ENCODE assay signal across 8 cellular contexts in genomic region chr3:45993421-45994027, GRCh38. TPM values are rescaled to one million over a fixed set of nuclear protein-coding genes. Genes with fewer than 3 reads are reported as not detected.
DNase-seq lines count a peak whose midpoint lies in the region; ATAC-seq and TF ChIP-seq lines count a peak whose summit lies in the region.

No MANE protein-coding gene starts in this region.

- H3K27ac ChIP-seq in DOHH2 (ENCODE audit: low read depth, low read length) (no peak overlapping the region), KOPT-K1 (ENCODE audit: low read depth, low read length, poor library complexity, severe bottlenecking) (peak overlapping the region; percentile 90), psoas muscle (peak overlapping the region; percentile 99)

- no peaks in the 10 kb centered on the region for H3F3A ChIP-seq in DOHH2 (ENCODE audit: control insufficient read depth, insufficient read depth)

- peaks cover 56% of the 10 kb centered on the region for H3K4me1 Mint-ChIP-seq in activated naive CD8-positive, alpha-beta T cell treated with anti-CD3 and anti-CD28 coated beads, Interleukin-2, amount 10 ng/mL, durations not matched to agents 7 days and 5 days

- H4K20me1 ChIP-seq in DOHH2 (ENCODE audit: control insufficient read depth, insufficient read depth, low read depth, low read length) = no peaks in the 10 kb centered on the region; the same call in 1 of the 2 replicates

- peaks cover 8% of the 10 kb centered on the region for H3K27me3 Mint-ChIP-seq in activated naive CD8-positive, alpha-beta T cell treated with anti-CD3 and anti-CD28 coated beads, Interleukin-2, amount 10 ng/mL, durations not matched to agents 7 days and 5 days

- H3K27ac Mint-ChIP-seq in activated naive CD8-positive, alpha-beta T cell treated with anti-CD3 and anti-CD28 coated beads, Interleukin-2, amount 10 ng/mL, durations not matched to agents 7 days and 5 days = peak overlapping the region; percentile 81

- H3K27me3 ChIP-seq in DOHH2 (ENCODE audit: control insufficient read depth, low read length) = no peaks in the 10 kb centered on the region
- H3K27me3 ChIP-seq in psoas muscle (ENCODE audit: insufficient read depth in 3 of 3, low read length in 2 of 3) = no peaks in the 10 kb centered on the region

- no peak for TF ChIP-seq CTCF in DOHH2 (IDR thresholded peaks at IDR 0.05; ENCODE audit: low read depth, low read length, poor library complexity, severe bottlenecking)
- no peak for TF ChIP-seq CTCF in psoas muscle (IDR thresholded peaks at IDR 0.05)

- H3K4me3 Mint-ChIP-seq in activated naive CD8-positive, alpha-beta T cell treated with anti-CD3 and anti-CD28 coated beads, Interleukin-2, amount 10 ng/mL, durations not matched to agents 7 days and 5 days = peak overlapping the region; percentile 78

- no peaks in the 10 kb centered on the region for H3K9me2 ChIP-seq in DOHH2 (replicated peaks; ENCODE audit: control insufficient read depth, low read length)

- peak overlapping the region; percentile 28 for H3K4me2 ChIP-seq in DOHH2 (ENCODE audit: low read length)

- peaks cover 3% of the 10 kb centered on the region; the same call in 1 of the 2 replicates for H3K36me3 ChIP-seq in DOHH2 (ENCODE audit: control insufficient read depth, low read length)
- H3K36me3 ChIP-seq in KOPT-K1 (ENCODE audit: insufficient read depth, low read length) = peaks cover 15% of the 10 kb centered on the region; the same call in 1 of the 2 replicates
- no peaks in the 10 kb centered on the region for H3K36me3 ChIP-seq in psoas muscle (ENCODE audit: insufficient read depth in 1 of 2, low read depth in 1 of 2)

- H3K36me3 Mint-ChIP-seq in activated naive CD8-positive, alpha-beta T cell treated with anti-CD3 and anti-CD28 coated beads, Interleukin-2, amount 10 ng/mL, durations not matched to agents 7 days and 5 days = peaks cover 35% of the 10 kb centered on the region

- no peak for DNase-seq in activated naive CD8-positive, alpha-beta T cell treated with anti-CD3 and anti-CD28 coated beads, Interleukin-2, amount 10 ng/mL, durations not matched to agents 7 days and 5 days
- DNase-seq in psoas muscle = no peak
- no peak for DNase-seq in NCI-H128 (lab: John Stamatoyannopoulos, UW; ENCODE audit: unreplicated experiment)
- DNase-seq in NAMALWA (ENCODE audit: low spot score) = no peak
- no peak for DNase-seq in UCSD-AML1 (lab: John Stamatoyannopoulos, UW; ENCODE audit: unreplicated experiment)

- H3K4me1 ChIP-seq in DOHH2 (ENCODE audit: control insufficient read depth, low read length) (peaks cover 32% of the 10 kb centered on the region), psoas muscle (peaks cover 65% of the 10 kb centered on the region)

- 48 to 83% (median 64%) methylated on average over 3 of the region's 3 CpGs for WGBS in psoas muscle, 3 donors

- 0 out of 2 replicates have a peak overlapping the region, but pooled peaks have one; percentile 19 for H3K4me3 ChIP-seq in DOHH2 (ENCODE audit: low read length)
- H3K4me3 ChIP-seq in psoas muscle = peak overlapping the region; percentile 96

- POLR2A ChIA-PET in activated naive CD8-positive, alpha-beta T cell treated with anti-CD3 and anti-CD28 coated beads, Interleukin-2, amount 10 ng/mL, durations not matched to agents 7 days and 5 days (lab: Charles Lee) = interaction anchor here (0.9 to 6.5 kb wide), 8 partner anchors 15 to 104 kb away, joined by 3 to 85 read pairs (median 10); partner anchors contain the start of gene CXCR6

- peaks cover 66% of the 10 kb centered on the region for H3K79me2 ChIP-seq in DOHH2 (ENCODE audit: control insufficient read depth, low read length)

- H3K9me3 ChIP-seq in DOHH2 (ENCODE audit: control insufficient read depth, insufficient read depth, low read length) (no peaks in the 10 kb centered on the region), KOPT-K1 (ENCODE audit: insufficient read depth, low read length, poor library complexity, severe bottlenecking) (no peaks in the 10 kb centered on the region), psoas muscle (no peaks in the 10 kb centered on the region)

- no peaks in the 10 kb centered on the region for H3K9me3 Mint-ChIP-seq in activated naive CD8-positive, alpha-beta T cell treated with anti-CD3 and anti-CD28 coated beads, Interleukin-2, amount 10 ng/mL, durations not matched to agents 7 days and 5 days

- peak; percentile 9 for ATAC-seq in activated naive CD8-positive, alpha-beta T cell treated with anti-CD3 and anti-CD28 coated beads, Interleukin-2, amount 10 ng/mL, durations not matched to agents 7 days and 5 days (ENCODE audit: low read depth)
- ATAC-seq in psoas muscle (no peak), GM18519 (IDR thresholded peaks at IDR 0.05; ENCODE audit: low FRiP score, unreplicated experiment) (no peak)

- intact Hi-C loops in psoas muscle (cut with DNase I) = no loop called here

RNA-seq across cellular contexts. Expression of gene FYCO1, which starts 2.1 kb away (rescaled TPM):
- total RNA-seq in activated naive CD8-positive, alpha-beta T cell treated with anti-CD3 and anti-CD28 coated beads, Interleukin-2, amount 10 ng/mL, durations not matched to agents 7 days and 5 days = 10 to 100 TPM; 37.9 to 39.1 TPM
- total RNA-seq in psoas muscle = 100 to 1,000 TPM in 3 of 4 donors, 10 to 100 TPM in 1; 60.1 to 129 (median 115) TPM
- 10 to 100 TPM; 14.0 to 68.3 (median 40.0) TPM for polyA plus RNA-seq in psoas muscle

RNA-seq across cellular contexts. Expression of gene XCR1, which starts 33.8 kb away (rescaled TPM):
- not detected for total RNA-seq in activated naive CD8-positive, alpha-beta T cell treated with anti-CD3 and anti-CD28 coated beads, Interleukin-2, amount 10 ng/mL, durations not matched to agents 7 days and 5 days
- total RNA-seq in psoas muscle = under 1 TPM in 3 of 4 donors, not detected in 1; 0.04 to 0.10 (median 0.06) TPM
- polyA plus RNA-seq in psoas muscle = under 1 TPM; 0.01 to 0.07 (median 0.03) TPM

RNA-seq across cellular contexts. Expression of gene CXCR6, which starts 50.3 kb away (rescaled TPM):
- total RNA-seq in activated naive CD8-positive, alpha-beta T cell treated with anti-CD3 and anti-CD28 coated beads, Interleukin-2, amount 10 ng/mL, durations not matched to agents 7 days and 5 days = 10 to 100 TPM; 12.4 to 13.5 TPM
- under 1 TPM in 1 of 4 donors, not detected in 3; 0.50 TPM for total RNA-seq in psoas muscle
- polyA plus RNA-seq in psoas muscle = under 1 TPM in 2 of 3 donors, not detected in 1; 0.05 to 0.10 TPM

Comparison
In these comparisons a context has a peak if more than half of its experiments do, and no peak if none do; other contexts are left out.
1. RNA of gene CXCR6, which starts 50.3 kb away (total RNA-seq): 12.4 to 13.5 TPM in activated naive CD8-positive, alpha-beta T cell treated with anti-CD3 and anti-CD28 coated beads, Interleukin-2, amount 10 ng/mL, durations not matched to agents 7 days and 5 days; 0.50 TPM in psoas muscle; every median in the first group is over 4 times any median in the second.